Comparison of ENCODE assay signal across 8 cellular contexts in genomic region chr15:65870889-65871533, GRCh38. TPM values are rescaled to one million over a fixed set of nuclear protein-coding genes. Genes with fewer than 3 reads are reported as not detected.
DNase-seq lines count a peak whose midpoint lies in the region; ATAC-seq lines count a peak whose summit lies in the region.

No MANE protein-coding gene starts in this region.

- H3K9ac ChIP-seq in neuronal stem cell (ENCODE audit: low read depth, low read length, poor library complexity): no peak overlapping the region

- H3K4ac ChIP-seq in neuronal stem cell (ENCODE audit: low read length): no peak overlapping the region

- no peak overlapping the region for H3K18ac ChIP-seq in neuronal stem cell (ENCODE audit: low read length)

- H2BK12ac ChIP-seq in neuronal stem cell (ENCODE audit: low read length): no peak overlapping the region

- peaks cover 0 to 3% of the 10 kb centered on the region in 2 donors for H3K4me1 ChIP-seq in esophagus (ENCODE audit: control insufficient read depth in 2 of 2, insufficient read depth in 2 of 2, low read length in 1 of 2)
- H3K4me1 ChIP-seq in neuronal stem cell (ENCODE audit: control insufficient read depth in 2 of 2, insufficient read depth in 1 of 2, low read depth in 1 of 2, low read length in 2 of 2): peaks cover 0 to 3% of the 10 kb centered on the region in 2 donors

- ATAC-seq in HG02623 (IDR thresholded peaks at IDR 0.05; ENCODE audit: unreplicated experiment): no peak
- no peak for ATAC-seq in HG03457 (IDR thresholded peaks at IDR 0.05; ENCODE audit: unreplicated experiment)
- no peak for ATAC-seq in GM19452 (IDR thresholded peaks at IDR 0.05; ENCODE audit: unreplicated experiment)

- H2BK5ac ChIP-seq in neuronal stem cell (ENCODE audit: low read length): no peak overlapping the region

- H2BK120ac ChIP-seq in neuronal stem cell (ENCODE audit: low read depth, low read length): no peak overlapping the region

- no peaks in the 10 kb centered on the region for H3K9me3 ChIP-seq in esophagus (ENCODE audit: control insufficient read depth in 2 of 2, insufficient read depth in 1 of 2, low read depth in 1 of 2, low read length in 1 of 2)
- H3K9me3 ChIP-seq in neuronal stem cell (replicated peaks in 1 of 2; ENCODE audit: control insufficient read depth in 2 of 2, insufficient read depth in 1 of 2, low read depth in 1 of 2, low read length in 2 of 2): no peaks in the 10 kb centered on the region

- H3K14ac ChIP-seq in neuronal stem cell (ENCODE audit: low read length): no peak overlapping the region

- H2AFZ ChIP-seq in neuronal stem cell (ENCODE audit: low read length): peak overlapping the region; percentile 94

- H3K4me3 ChIP-seq in esophagus (ENCODE audit: low read depth in 1 of 2, low read length in 2 of 2) (peak overlapping the region; percentile 91 to 98), neuronal stem cell (ENCODE audit: low read length in 2 of 2) (peak overlapping the region; percentile 2 to 66)

- H3K79me1 ChIP-seq in neuronal stem cell (ENCODE audit: low read depth, low read length): peaks cover 8% of the 10 kb centered on the region

- H3K36me3 ChIP-seq in esophagus (ENCODE audit: control insufficient read depth in 2 of 2, insufficient read depth in 2 of 2, low read length in 1 of 2) (peaks cover 0 to 1% of the 10 kb centered on the region in 2 donors), neuronal stem cell (replicated peaks in 1 of 2; ENCODE audit: control insufficient read depth in 2 of 2, insufficient read depth in 2 of 2, low read length in 2 of 2) (peaks cover 0 to 24% of the 10 kb centered on the region in 2 donors)

- H3K27me3 ChIP-seq in esophagus (ENCODE audit: control insufficient read depth in 1 of 2, insufficient read depth in 2 of 2, low read length in 2 of 2) (no peaks in the 10 kb centered on the region), neuronal stem cell (ENCODE audit: control insufficient read depth in 3 of 3, insufficient read depth in 3 of 3, low read depth in 1 of 3, low read length in 3 of 3) (no peaks in the 10 kb centered on the region)

- WGBS in esophagus, 2 donors: 16 to 20% methylated on average over 2 of the region's 2 CpGs
- no CpG with 5 or more reads among the region's 2 CpGs for WGBS in neuronal stem cell (ENCODE audit: extremely low coverage in 2 of 2, insufficient read length in 2 of 2, insufficient replicate concordance in 1 of 2), 2 donors

- no peak overlapping the region for H2AK5ac ChIP-seq in neuronal stem cell (ENCODE audit: low read depth, low read length)

- H3K27ac ChIP-seq in esophagus (ENCODE audit: low read depth in 2 of 2, low read length in 1 of 2): peak overlapping the region; percentile 53 to 95
- no peak overlapping the region for H3K27ac ChIP-seq in neuronal stem cell (replicated peaks; ENCODE audit: low read length)

- DNase-seq in DMS79 treated with DMSO at 0.1 percent for 48 hours (lab: John Stamatoyannopoulos, UW): peak; percentile 13
- DNase-seq in HT-29 (ENCODE audit: low spot score): peak; percentile 88
- DNase-seq in SW 1271 (lab: John Stamatoyannopoulos, UW): peak; percentile 32 to 86
- DNase-seq in neuronal stem cell (ENCODE audit: low spot score): no peak

- H3K4me2 ChIP-seq in neuronal stem cell (ENCODE audit: insufficient read depth, low read length, poor library complexity, severe bottlenecking): peak overlapping the region; percentile 30

- no peak overlapping the region for H4K91ac ChIP-seq in neuronal stem cell (ENCODE audit: low read depth, low read length, poor library complexity)

- no peak overlapping the region for H2BK15ac ChIP-seq in neuronal stem cell (ENCODE audit: low read length)

- no peak overlapping the region for H3K23ac ChIP-seq in neuronal stem cell (ENCODE audit: low read depth, low read length, poor library complexity)

- H4K8ac ChIP-seq in neuronal stem cell (ENCODE audit: low read depth, low read length): no peak overlapping the region

RNA-seq across cellular contexts. Expression of gene RAB11A, which starts 1.7 kb away (rescaled TPM):
- total RNA-seq in HT-29 (2014; rRNA removed; shearing (Covaris generic)): 233 and 329 TPM in 2 replicates
- 100 to 1,000 TPM; 399 to 610 TPM for polyA plus RNA-seq in esophagus
- polyA plus RNA-seq in neuronal stem cell (2013, experiment 1 of 2): 328 TPM
- polyA plus RNA-seq in neuronal stem cell (2013, experiment 2 of 2): 322 TPM
